ENCODE assay signal across 8 cellular contexts in genomic region chr1:103106426-103107321, GRCh38. TPM values are rescaled to one million over a fixed set of nuclear protein-coding genes. Genes with fewer than 3 reads are reported as not detected.
DNase-seq lines count a peak whose midpoint lies in the region; ATAC-seq and TF ChIP-seq lines count a peak whose summit lies in the region.

No MANE protein-coding gene starts in this region.

- intact Hi-C loops in Right ventricle myocardium inferior (cut with DNase I) = loop anchor here (10.0 kb wide), 1 partner anchor 408 kb away; no protein-coding TSS in a partner anchor
- intact Hi-C loops in cardiac septum (cut with DNase I) = loop anchor here (5.0 kb wide), 2 partner anchors 356 to 411 kb away; no protein-coding TSS in a partner anchor
- intact Hi-C loops in HCT116 (cut with micrococcal nuclease) = loop anchor here (5.0 kb wide), 1 partner anchor 356 kb away; no protein-coding TSS in a partner anchor
- intact Hi-C loops in left ventricle myocardium inferior (cut with micrococcal nuclease) = no loop called here

- H3K9me3 Mint-ChIP-seq in progenitor cell of endocrine pancreas (ENCODE audit: low read depth) = no peaks in the 10 kb centered on the region
- H3K9me3 Mint-ChIP-seq in effector memory CD8-positive, alpha-beta T cell = peaks cover 0 to 4% of the 10 kb centered on the region in 2 donors

- H3K27me3 ChIP-seq in HCT116 (ENCODE audit: insufficient read depth, low read length) = no peaks in the 10 kb centered on the region
- H3K27me3 ChIP-seq in left ventricle myocardium inferior (ENCODE audit: low read depth) = peaks cover 34% of the 10 kb centered on the region

- no peaks in the 10 kb centered on the region for H3K9me2 ChIP-seq in HCT116 (ENCODE audit: insufficient read depth)

- H3K9me3 ChIP-seq in HCT116 (ENCODE audit: control insufficient read depth in 1 of 2, insufficient read depth in 1 of 2, low read depth in 1 of 2, low read length in 2 of 2) (no peaks in the 10 kb centered on the region; a peak in 1 of 4 replicates), left ventricle myocardium inferior (replicated peaks) (no peaks in the 10 kb centered on the region)

- DNase-seq in Right ventricle myocardium inferior (ENCODE audit: missing footprints) (no peak), cardiac septum (ENCODE audit: low spot score) (no peak), HCT116 (ENCODE audit: low read depth, low spot score) (peak; percentile 0), LoVo (ENCODE audit: low spot score) (peak; percentile 28), UCSD-AML1 (lab: John Stamatoyannopoulos, UW; ENCODE audit: unreplicated experiment) (peak; percentile 10), left ventricle myocardium inferior (no peak), progenitor cell of endocrine pancreas (ENCODE audit: low spot score, unreplicated experiment) (peak; percentile 17)
- no peak for DNase-seq in effector memory CD8-positive, alpha-beta T cell

- CTCF ChIA-PET in HCT116 (lab: Charles Lee) = interaction anchor here (3.5 kb wide), 1 partner anchor 355 kb away, joined by 35 read pairs; no protein-coding TSS in a partner anchor

- no peak overlapping the region for H3K4me2 ChIP-seq in HCT116 (ENCODE audit: low read length)

- H2AFZ ChIP-seq in HCT116 (ENCODE audit: low read depth, low read length, poor library complexity, severe bottlenecking) = no peak overlapping the region

- peak overlapping the region; percentile 60 for H3K4me3 Mint-ChIP-seq in progenitor cell of endocrine pancreas (ENCODE audit: low read depth)
- peak overlapping the region in 1 of 2 donors; percentile 5 for H3K4me3 Mint-ChIP-seq in effector memory CD8-positive, alpha-beta T cell

- no peak overlapping the region for H3K9ac ChIP-seq in HCT116 (ENCODE audit: low read length)

- no peaks in the 10 kb centered on the region for H3K36me3 Mint-ChIP-seq in progenitor cell of endocrine pancreas (ENCODE audit: insufficient read depth)
- H3K36me3 Mint-ChIP-seq in effector memory CD8-positive, alpha-beta T cell (ENCODE audit: insufficient read depth) = no peaks in the 10 kb centered on the region

- H3K4me3 ChIP-seq in HCT116 (replicated peaks in 1 of 2; ENCODE audit: low read depth in 1 of 2, low read length in 2 of 2) (no peak overlapping the region), left ventricle myocardium inferior (peak overlapping the region; percentile 63)

- POLR2A ChIA-PET in HCT116 (lab: Charles Lee) = no interaction called here

- H3K79me2 ChIP-seq in HCT116 (ENCODE audit: insufficient read depth, low read length) = no peaks in the 10 kb centered on the region

- TF ChIP-seq CTCF in HCT116 (IDR thresholded peaks at IDR 0.05 in 2 of 3, conservative IDR thresholded peaks at IDR 0.05 in 1 of 3; ENCODE audit: borderline replicate concordance in 1 of 3, insufficient read depth in 1 of 3, low read depth in 2 of 3, low read length in 2 of 3) (peak; percentile 13 to 49 (median 38); a peak in 3 of 6 replicates), left ventricle myocardium inferior (IDR thresholded peaks at IDR 0.05; ENCODE audit: borderline replicate concordance) (peak; percentile 55), progenitor cell of endocrine pancreas (IDR thresholded peaks at IDR 0.05; ENCODE audit: unreplicated experiment) (peak; percentile 75)

- no TSS peak for BruUV-seq in HCT116 (replicated peaks; lab: Mats Ljungman, UMichigan)

- ATAC-seq in Right ventricle myocardium inferior (peak; percentile 70), HCT116 (peak; percentile 53; the same call in 1 of the 2 replicates)
- no peak for ATAC-seq in effector memory CD8-positive, alpha-beta T cell (replicated peaks)

- no peaks in the 10 kb centered on the region for H3K4me1 ChIP-seq in HCT116 (ENCODE audit: control insufficient read depth in 1 of 2, insufficient read depth in 2 of 2, low read length in 2 of 2)
- peaks cover 24% of the 10 kb centered on the region for H3K4me1 ChIP-seq in left ventricle myocardium inferior

- H3K36me3 ChIP-seq in HCT116 (ENCODE audit: control insufficient read depth in 1 of 2, insufficient read depth in 2 of 2, low read length in 2 of 2) (no peaks in the 10 kb centered on the region), left ventricle myocardium inferior (no peaks in the 10 kb centered on the region)

- peaks cover 35% of the 10 kb centered on the region for H3K27me3 Mint-ChIP-seq in progenitor cell of endocrine pancreas
- peaks cover 9 to 18% of the 10 kb centered on the region in 2 donors for H3K27me3 Mint-ChIP-seq in effector memory CD8-positive, alpha-beta T cell

- no peaks in the 10 kb centered on the region for H4K20me1 ChIP-seq in HCT116 (ENCODE audit: insufficient read depth)

- TF ChIP-seq POLR2A in HCT116 (IDR thresholded peaks at IDR 0.05; ENCODE audit: borderline replicate concordance, extremely low read depth, insufficient read depth, insufficient read length) = no peak

- H3K4me1 Mint-ChIP-seq in progenitor cell of endocrine pancreas (ENCODE audit: low read depth) = peaks cover 10% of the 10 kb centered on the region
- H3K4me1 Mint-ChIP-seq in effector memory CD8-positive, alpha-beta T cell (ENCODE audit: low read depth in 2 of 2) = peaks cover 0 to 4% of the 10 kb centered on the region in 2 donors

- H3K27ac Mint-ChIP-seq in progenitor cell of endocrine pancreas = no peak overlapping the region
- H3K27ac Mint-ChIP-seq in effector memory CD8-positive, alpha-beta T cell = no peak overlapping the region

- peak; percentile 30; the same call in 1 of the 2 replicates for TF ChIP-seq RAD21 in HCT116 (IDR thresholded peaks at IDR 0.05; ENCODE audit: low read depth)

- RAD21 ChIA-PET in HCT116 (lab: Charles Lee; ENCODE audit: low non-redundant PET in 1 of 2, low total read pairs in 2 of 2, uncharacterized antibody in 2 of 2, unreplicated experiment in 2 of 2) = interaction anchor here in 1 of 2 experiments (1.3 kb wide), 1 partner anchor 354 kb away, joined by 3 read pairs; no protein-coding TSS in a partner anchor

- H3K27ac ChIP-seq in HCT116 (ENCODE audit: low read depth, low read length) (no peak overlapping the region), left ventricle myocardium inferior (replicated peaks) (no peak overlapping the region)

TF ChIP-seq in HCT116, 20 proteins besides CTCF, POLR2A, EP300 and RAD21:
- TF ChIP-seq SP1 (IDR thresholded peaks at IDR 0.05; ENCODE audit: low read depth) (no peak), EGR1 (IDR thresholded peaks at IDR 0.05; ENCODE audit: low read depth) (no peak), EZH2phosphoT487 (IDR thresholded peaks at IDR 0.05; ENCODE audit: borderline replicate concordance) (no peak), REST (IDR thresholded peaks at IDR 0.05; ENCODE audit: low read depth) (no peak), TCF7L2 (IDR thresholded peaks at IDR 0.05; ENCODE audit: borderline replicate concordance, extremely low read depth, insufficient read depth, insufficient read length) (no peak), ZFX (IDR thresholded peaks at IDR 0.05) (no peak), MAX (IDR thresholded peaks at IDR 0.05) (no peak)

RNA-seq across cellular contexts. Expression of gene COL11A1, which starts 1.6 kb away (rescaled TPM):
- total RNA-seq in Right ventricle myocardium inferior = not detected
- 0.13 TPM for total RNA-seq in cardiac septum
- total RNA-seq in HCT116 (2021; ENCODE audit: unreplicated experiment) = 0.05 TPM
- polyA plus RNA-seq in HCT116 (2012) = 0.01 TPM in 1 of 2 replicates, not detected in the other
- total RNA-seq in left ventricle myocardium inferior = not detected
- 2.3 and 2.4 TPM in 2 replicates for total RNA-seq in progenitor cell of endocrine pancreas

Comparison
In these comparisons a context has a peak if more than half of its experiments do, and no peak if none do; other contexts are left out.
1. DNase-seq: peak in HCT116 (single experiment), LoVo (single experiment), UCSD-AML1 (single experiment) and progenitor cell of endocrine pancreas (single experiment); none in Right ventricle myocardium inferior (single experiment), cardiac septum (single experiment), left ventricle myocardium inferior (single experiment) and effector memory CD8-positive, alpha-beta T cell (0 of 3).
2. Peak in every context shown above with its lines, with median percentiles within 50 percentile points of each other: CTCF ChIP-seq.